ENCODE assay signal across 9 cellular contexts in the genomic region with DNA sequence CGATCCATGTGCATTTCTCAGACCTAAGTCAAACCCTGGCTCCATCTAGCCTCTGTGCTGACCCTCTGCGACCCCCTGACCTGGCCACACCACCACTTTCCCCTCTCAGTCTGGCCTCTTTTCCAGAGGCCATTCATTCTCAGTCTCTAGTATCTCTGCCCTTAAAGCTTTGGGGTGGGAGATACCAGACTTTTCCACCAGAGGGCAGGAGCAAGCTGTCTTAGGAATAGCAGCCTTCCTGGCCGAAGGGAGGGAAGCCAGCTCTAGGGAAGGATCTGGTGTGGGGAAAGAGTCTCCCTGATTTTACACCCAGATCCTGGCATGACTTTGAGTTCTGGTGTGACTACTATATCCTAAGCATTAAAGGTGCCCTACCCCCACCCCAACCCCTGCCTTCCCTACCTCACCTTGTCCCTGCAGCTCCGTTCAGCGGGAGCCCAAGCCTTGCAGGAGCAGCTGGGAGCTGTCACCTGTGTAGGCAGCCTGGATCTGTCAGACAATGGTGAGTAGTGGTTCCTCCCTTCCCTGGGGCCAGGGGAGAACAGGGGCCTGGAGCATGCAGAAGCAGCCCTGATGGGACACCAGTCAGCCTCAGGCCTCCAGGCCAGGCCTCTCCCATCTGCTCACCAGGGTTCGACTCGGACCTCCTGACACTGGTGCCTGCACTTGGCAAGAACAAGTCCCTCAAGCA. TPM values are rescaled to one million over a fixed set of nuclear protein-coding genes. Genes with fewer than 3 reads are reported as not detected.
DNase-seq lines count a peak whose midpoint lies in the region; ATAC-seq, FAIRE-seq and TF ChIP-seq lines count a peak whose summit lies in the region.
"Had no signal": no experiment of that assay in that cellular context is flagged by ENCODE, and none has a peak within 500 bp of the region (broad histone marks: within the 10 kb centered on the region; RNA-seq: fewer than 3 reads in every experiment).

No MANE protein-coding gene starts in this region.

- FAIRE-seq in K562 (lab: Jason Lieb, UNC), result peak; percentile 90

- no peak overlapping the region for H3K27ac ChIP-seq in Panc1 (ENCODE audit: low read length)
- H3K27ac ChIP-seq in K562 (ENCODE audit: extremely low read depth, low read depth, low read length), result no peak overlapping the region
- no peak overlapping the region for H3K27ac ChIP-seq in hepatocyte
- no peak overlapping the region for H3K27ac ChIP-seq in gastrocnemius medialis

- H3K9me3 ChIP-seq in Panc1 (ENCODE audit: control insufficient read depth, insufficient read depth, low read depth, low read length) (no peaks in the 10 kb centered on the region), K562 (replicated peaks; ENCODE audit: control insufficient read depth, insufficient read depth, low read depth, low read length) (no peaks in the 10 kb centered on the region), hepatocyte (ENCODE audit: low read depth) (no peaks in the 10 kb centered on the region), gastrocnemius medialis (no peaks in the 10 kb centered on the region)

- intact Hi-C loops in Panc1 (cut with micrococcal nuclease; ENCODE audit: unreplicated experiment), result loop anchor here (1.0 to 2.0 kb wide), 2 partner anchors 32 to 50 kb away; no protein-coding TSS in a partner anchor
- intact Hi-C loops in K562 (cut with micrococcal nuclease), result loop anchor here (1.0 kb wide), 3 partner anchors 32 to 239 kb away; no protein-coding TSS in a partner anchor
- intact Hi-C loops in gastrocnemius medialis (cut with DNase I; ENCODE audit: low total_unique reads), result loop anchor here (1.0 to 2.0 kb wide), 3 partner anchors 32 to 102 kb away; a partner anchor contains a TSS

- H3K9me1 ChIP-seq in K562 (ENCODE audit: control insufficient read depth, insufficient read depth, low read length), result no peaks in the 10 kb centered on the region

- TF ChIP-seq POLR2A in K562 (conservative IDR thresholded peaks at IDR 0.05), result no peak
- no peak for TF ChIP-seq POLR2A in gastrocnemius medialis (IDR thresholded peaks at IDR 0.05)

- TF ChIP-seq RAD21 in K562 (CRISPR knock-in tag; conservative IDR thresholded peaks at IDR 0.05 in 1 of 2, IDR thresholded peaks at IDR 0.05 in 1 of 2), result peak; percentile 83 to 92

- H4K20me1 ChIP-seq in K562 (replicated peaks; ENCODE audit: control insufficient read depth, insufficient read depth, low read length), result no peaks in the 10 kb centered on the region; the same call in 1 of the 2 replicates
- no peaks in the 10 kb centered on the region for H4K20me1 ChIP-seq in hepatocyte (ENCODE audit: insufficient read depth, poor library complexity, severe bottlenecking)

- H2AFZ ChIP-seq in K562 (ENCODE audit: low read depth, low read length), result no peak overlapping the region
- no peak overlapping the region for H2AFZ ChIP-seq in hepatocyte

- POLR2A ChIA-PET in Panc1 (lab: Charles Lee) (interaction anchor here (1.0 kb wide), 1 partner anchor 56 kb away, joined by 4 read pairs; a partner anchor contains a TSS), K562 (lab: Yijun Ruan, JAX) (interaction anchor here (0.8 to 3.6 kb wide), 4 partner anchors 12 to 56 kb away, joined by 3 to 12 read pairs (median 6); a partner anchor contains a TSS)

- ATAC-seq in Panc1, result peak; percentile 89
- ATAC-seq in K562, result peak; percentile 92
- peak; percentile 93 to 96 for ATAC-seq in gastrocnemius medialis
- no peak for ATAC-seq in GM18519 (IDR thresholded peaks at IDR 0.05; ENCODE audit: low FRiP score, unreplicated experiment)

- H3K4me2 ChIP-seq in K562 (ENCODE audit: insufficient read depth, low read length), result no peak overlapping the region
- H3K4me2 ChIP-seq in hepatocyte, result no peak overlapping the region

- in situ Hi-C loops in Panc1 (cut with HindIII; ENCODE audit: low pct_unique_long_range_greater_than_20kb, low sequenced_read_pairs) (no loop called here), K562 (cut with MboI) (loop anchor here (5.0 to 10.0 kb wide), 2 partner anchors 34 to 376 kb away; a partner anchor contains a TSS), gastrocnemius medialis (cut with MboI; ENCODE audit: low sequenced_read_pairs in 4 of 4) (loop anchor here in 2 of 4 donors (5.0 kb wide), 3 partner anchors 34 to 104 kb away; a partner anchor contains a TSS)

- H3K4me3 ChIP-seq in Panc1 (ENCODE audit: low read depth in 2 of 2, low read length in 2 of 2) (no peak overlapping the region), K562 (no peak overlapping the region), hepatocyte (no peak overlapping the region), gastrocnemius medialis (no peak overlapping the region)

- no TSS peak for BruUV-seq in Panc1 (replicated peaks; lab: Mats Ljungman, UMichigan)
- BruUV-seq in K562 (replicated peaks; lab: Mats Ljungman, UMichigan), result no TSS peak

- CTCF ChIA-PET in Panc1 (lab: Charles Lee), result interaction anchor here (0.5 to 2.8 kb wide), 12 partner anchors 18 to 239 kb away, joined by 3 to 50 read pairs (median 4); a partner anchor contains a TSS
- CTCF ChIA-PET in K562 (lab: Yijun Ruan, JAX; ENCODE audit: low intra/inter-chr PET ratio), result interaction anchor here (0.7 to 1.6 kb wide), 7 partner anchors 23 to 239 kb away, joined by 3 to 10 read pairs (median 5); no protein-coding TSS in a partner anchor

- no peaks in the 10 kb centered on the region for H3K36me3 ChIP-seq in Panc1 (ENCODE audit: control insufficient read depth, insufficient read depth, low read length)
- no peaks in the 10 kb centered on the region for H3K36me3 ChIP-seq in K562 (ENCODE audit: control insufficient read depth, insufficient read depth, low read length)
- H3K36me3 ChIP-seq in hepatocyte (replicated peaks; ENCODE audit: insufficient read depth, low read depth), result no peaks in the 10 kb centered on the region
- no peaks in the 10 kb centered on the region for H3K36me3 ChIP-seq in gastrocnemius medialis

- H3K4me1 ChIP-seq in Panc1 (ENCODE audit: control insufficient read depth, insufficient read depth, low read length), result no peaks in the 10 kb centered on the region
- H3K4me1 ChIP-seq in K562 (replicated peaks in 1 of 2; ENCODE audit: control insufficient read depth in 2 of 2, insufficient read depth in 2 of 2, low read length in 2 of 2), result peaks cover 0 to 6% of the 10 kb centered on the region in 2 experiments; a peak in 3 of 5 replicates
- no peaks in the 10 kb centered on the region for H3K4me1 ChIP-seq in hepatocyte (ENCODE audit: insufficient read depth)
- H3K4me1 ChIP-seq in gastrocnemius medialis, result no peaks in the 10 kb centered on the region

- H3K9me2 ChIP-seq in hepatocyte (replicated peaks; ENCODE audit: insufficient read depth), result no peaks in the 10 kb centered on the region

- 24% methylated on average over 6 of the region's 7 CpGs for WGBS in K562 (ENCODE audit: insufficient coverage, low coverage, missing lambda C conversion rate)
- 72% methylated on average over 7 of the region's 7 CpGs for WGBS in hepatocyte (ENCODE audit: low lambda C conversion rate, missing lambda C conversion rate)

- H3K79me2 ChIP-seq in K562 (ENCODE audit: control insufficient read depth, insufficient read depth, low read length) (no peaks in the 10 kb centered on the region), hepatocyte (no peaks in the 10 kb centered on the region)

- no peaks in the 10 kb centered on the region; the same call in 1 of the 2 replicates for H3K27me3 ChIP-seq in Panc1 (ENCODE audit: control insufficient read depth, insufficient read depth, low read length)
- H3K27me3 ChIP-seq in K562 (ENCODE audit: control insufficient read depth in 2 of 2, insufficient read depth in 2 of 2, low read length in 2 of 2), result peaks cover 0 to 19% of the 10 kb centered on the region in 2 experiments; a peak in 2 of 5 replicates
- H3K27me3 ChIP-seq in hepatocyte, result peaks cover 3% of the 10 kb centered on the region
- H3K27me3 ChIP-seq in gastrocnemius medialis, result peaks cover 0 to 3% (median 0%) of the 10 kb centered on the region in 3 donors

- H3K9ac ChIP-seq in K562 (ENCODE audit: insufficient read depth in 1 of 2, low read depth in 2 of 2, low read length in 2 of 2), result peak overlapping the region in 1 of 2 experiments; percentile 13; a peak in 1 of 4 replicates

- TF ChIP-seq CTCF in GM12872 (IDR thresholded peaks at IDR 0.05; ENCODE audit: insufficient read depth, low read depth, low read length) (peak; percentile 84), Panc1 (IDR thresholded peaks at IDR 0.05) (peak; percentile 83), K562 (IDR thresholded peaks at IDR 0.05 in 2 of 3, conservative IDR thresholded peaks at IDR 0.05 in 1 of 3; ENCODE audit: insufficient read depth in 2 of 3, low read depth in 1 of 3, low read length in 3 of 3) (peak; percentile 72 to 82 (median 76)), hepatocyte (IDR thresholded peaks at IDR 0.05; ENCODE audit: poor library complexity) (peak; percentile 66), gastrocnemius medialis (IDR thresholded peaks at IDR 0.05 in 4 of 5, conservative IDR thresholded peaks at IDR 0.05 in 1 of 5) (peak; percentile 74 to 95 (median 88))

- DNase-seq in AML-193 (lab: John Stamatoyannopoulos, UW) (peak; percentile 38 to 57), HT1080 (ENCODE audit: low read depth) (peak; percentile 63), Panc1 (ENCODE audit: low read depth, low spot score) (peak; percentile 53), K562 (ENCODE audit: extremely low read depth in 1 of 4, low spot score in 3 of 4) (peak in 2 of 4 experiments; percentile 59 to 64), hepatocyte (ENCODE audit: low spot score) (peak; percentile 79), gastrocnemius medialis (peak; percentile 58 to 60)

- TF ChIP-seq EP300 in K562 (IDR thresholded peaks at IDR 0.05; ENCODE audit: low read length), result no peak

RNA-seq across cellular contexts. Expression of a gene that starts 6.6 kb away (rescaled TPM):
- total RNA-seq in HT1080 (2014; rRNA removed; shearing (Covaris generic)), result 0.07 and 0.11 TPM in 2 replicates
- not detected in 2 replicates for polyA plus RNA-seq in HT1080 (2015; cell fraction: cytosol; rRNA removed)
- polyA plus RNA-seq in HT1080 (2015; cell fraction: nucleus; rRNA removed), result 0.15 TPM in 1 of 2 replicates, not detected in the other
- total RNA-seq in Panc1 (2021; ENCODE audit: unreplicated experiment), result 0.15 TPM
- polyA plus RNA-seq in Panc1 (2012; ENCODE audit: insufficient read length), result 0.29 TPM
- 0.19 and 1.2 TPM in 2 replicates for total RNA-seq in K562 (2011; cell fraction: chromatin; rRNA removed; ENCODE audit: low replicate concordance)
- total RNA-seq in K562 (2011; cell fraction: nucleolus; rRNA removed), result 0.13 and 0.17 TPM in 2 replicates
- 0.23 and 0.37 TPM in 2 replicates for total RNA-seq in K562 (2011; cell fraction: nucleoplasm; rRNA removed)
- total RNA-seq in K562 (2014; rRNA removed), result not detected in 2 replicates
- not detected in 2 replicates for total RNA-seq in K562 (2014; rRNA removed; fragmentation: Illumina TruSeq; extraction: Trizol)
- 0.04 TPM in 1 of 2 replicates, not detected in the other for total RNA-seq in K562 (2015; rRNA removed; fragmentation: Illumina TruSeq; extraction: Trizol)
- 0.11 TPM in 1 of 2 replicates, not detected in the other for total RNA-seq in K562 (2021)
- polyA plus RNA-seq in K562 (2011; rRNA removed), result 0.05 TPM in 1 of 2 replicates, not detected in the other
- polyA plus RNA-seq in K562 (2011; cell fraction: cytosol; rRNA removed), result 0.01 and 0.06 TPM in 2 replicates
- polyA plus RNA-seq in K562 (2011; cell fraction: nucleus; rRNA removed), result 0.93 and 0.94 TPM in 2 replicates
- 0.10 and 0.11 TPM in 2 replicates for polyA plus RNA-seq in K562 (2012)
- 0.01 TPM in 1 of 2 replicates, not detected in the other for polyA plus RNA-seq in K562 (2014; fragmentation: Illumina TruSeq; extraction: Trizol)
- polyA plus RNA-seq in K562 (2014; fragmentation: Nextera tagmentation; extraction: Ambion mirVana), result not detected
- 0.07 TPM in 2 replicates for polyA plus RNA-seq in K562 (2014; rRNA removed)
- not detected in 2 replicates for polyA minus RNA-seq in K562 (2011; rRNA and poly(A)+ RNA removed)
- polyA minus RNA-seq in K562 (2011; cell fraction: cytosol; rRNA and poly(A)+ RNA removed), result not detected in 2 replicates
- polyA minus RNA-seq in K562 (2011; cell fraction: nucleus; rRNA and poly(A)+ RNA removed), result 0.11 and 0.13 TPM in 2 replicates
- total RNA-seq in hepatocyte, result 0.37 and 0.40 TPM in 2 replicates
- 0.46 TPM in 1 of 2 replicates, not detected in the other for polyA plus RNA-seq in hepatocyte
- total RNA-seq in gastrocnemius medialis, result under 1 TPM in 2 of 4 donors, not detected in 2; 0.04 to 0.31 TPM

RNA-seq across cellular contexts. Expression of a gene that starts 13.0 kb away (rescaled TPM):
- total RNA-seq in HT1080 (2014; rRNA removed; shearing (Covaris generic)), result not detected in 2 replicates
- polyA plus RNA-seq in HT1080 (2015; cell fraction: cytosol; rRNA removed), result not detected in 2 replicates
- polyA plus RNA-seq in HT1080 (2015; cell fraction: nucleus; rRNA removed), result not detected in 2 replicates
- not detected for total RNA-seq in Panc1 (2021; ENCODE audit: unreplicated experiment)
- polyA plus RNA-seq in Panc1 (2012; ENCODE audit: insufficient read length), result not detected
- not detected in 2 replicates for total RNA-seq in K562 (2011; cell fraction: chromatin; rRNA removed; ENCODE audit: low replicate concordance)
- total RNA-seq in K562 (2011; cell fraction: nucleolus; rRNA removed), result 0.17 TPM in 1 of 2 replicates, not detected in the other
- total RNA-seq in K562 (2011; cell fraction: nucleoplasm; rRNA removed), result not detected in 2 replicates
- not detected in 2 replicates for total RNA-seq in K562 (2014; rRNA removed)
- not detected in 2 replicates for total RNA-seq in K562 (2014; rRNA removed; fragmentation: Illumina TruSeq; extraction: Trizol)
- total RNA-seq in K562 (2015; rRNA removed; fragmentation: Illumina TruSeq; extraction: Trizol), result not detected in 2 replicates
- not detected in 2 replicates for total RNA-seq in K562 (2021)
- not detected in 2 replicates for polyA plus RNA-seq in K562 (2011; rRNA removed)
- not detected in 2 replicates for polyA plus RNA-seq in K562 (2011; cell fraction: cytosol; rRNA removed)
- polyA plus RNA-seq in K562 (2011; cell fraction: nucleus; rRNA removed), result not detected in 2 replicates
- polyA plus RNA-seq in K562 (2012), result 0.03 and 0.04 TPM in 2 replicates
- not detected in 2 replicates for polyA plus RNA-seq in K562 (2014; fragmentation: Illumina TruSeq; extraction: Trizol)
- polyA plus RNA-seq in K562 (2014; fragmentation: Nextera tagmentation; extraction: Ambion mirVana), result not detected
- polyA plus RNA-seq in K562 (2014; rRNA removed), result not detected in 2 replicates
- polyA minus RNA-seq in K562 (2011; rRNA and poly(A)+ RNA removed), result not detected in 2 replicates
- polyA minus RNA-seq in K562 (2011; cell fraction: cytosol; rRNA and poly(A)+ RNA removed), result not detected in 2 replicates
- polyA minus RNA-seq in K562 (2011; cell fraction: nucleus; rRNA and poly(A)+ RNA removed), result not detected in 2 replicates
- total RNA-seq in hepatocyte, result not detected in 2 replicates
- not detected in 2 replicates for polyA plus RNA-seq in hepatocyte
- not detected for total RNA-seq in gastrocnemius medialis
- polyA plus RNA-seq: IgD-negative memory B cell had no signal

RNA-seq across cellular contexts. Expression of a gene that starts 35.7 kb away (rescaled TPM):
- total RNA-seq in HT1080 (2014; rRNA removed; shearing (Covaris generic)), result 27.1 and 29.3 TPM in 2 replicates
- polyA plus RNA-seq in HT1080 (2015; cell fraction: cytosol; rRNA removed), result 94.1 and 113 TPM in 2 replicates
- polyA plus RNA-seq in HT1080 (2015; cell fraction: nucleus; rRNA removed), result 219 and 223 TPM in 2 replicates
- 24.5 TPM for total RNA-seq in Panc1 (2021; ENCODE audit: unreplicated experiment)
- 43.8 TPM for polyA plus RNA-seq in Panc1 (2012; ENCODE audit: insufficient read length)
- total RNA-seq in K562 (2011; cell fraction: chromatin; rRNA removed; ENCODE audit: low replicate concordance), result 21.3 and 53.1 TPM in 2 replicates
- total RNA-seq in K562 (2011; cell fraction: nucleolus; rRNA removed), result 37.5 and 48.6 TPM in 2 replicates
- total RNA-seq in K562 (2011; cell fraction: nucleoplasm; rRNA removed), result 33.7 and 39.2 TPM in 2 replicates
- total RNA-seq in K562 (2014; rRNA removed), result 30.4 and 37.6 TPM in 2 replicates
- 12.0 and 13.6 TPM in 2 replicates for total RNA-seq in K562 (2014; rRNA removed; fragmentation: Illumina TruSeq; extraction: Trizol)
- 15.9 TPM in 2 replicates for total RNA-seq in K562 (2015; rRNA removed; fragmentation: Illumina TruSeq; extraction: Trizol)
- total RNA-seq in K562 (2021), result 55.8 and 60.9 TPM in 2 replicates
- polyA plus RNA-seq in K562 (2011; rRNA removed), result 33.8 and 39.5 TPM in 2 replicates
- polyA plus RNA-seq in K562 (2011; cell fraction: cytosol; rRNA removed), result 53.3 and 74.4 TPM in 2 replicates
- polyA plus RNA-seq in K562 (2011; cell fraction: nucleus; rRNA removed), result 45.9 and 59.9 TPM in 2 replicates
- polyA plus RNA-seq in K562 (2012), result 32.5 and 132 TPM in 2 replicates
- polyA plus RNA-seq in K562 (2014; fragmentation: Illumina TruSeq; extraction: Trizol), result 42.5 and 58.2 TPM in 2 replicates
- 1 to 10 TPM; 3.3 to 6.6 TPM for polyA plus RNA-seq in K562 (2014; fragmentation: Nextera tagmentation; extraction: Ambion mirVana)
- 50.1 and 52.8 TPM in 2 replicates for polyA plus RNA-seq in K562 (2014; rRNA removed)
- polyA minus RNA-seq in K562 (2011; rRNA and poly(A)+ RNA removed), result 16.1 and 23.4 TPM in 2 replicates
- polyA minus RNA-seq in K562 (2011; cell fraction: cytosol; rRNA and poly(A)+ RNA removed), result 30.5 and 32.9 TPM in 2 replicates
- 16.2 and 19.1 TPM in 2 replicates for polyA minus RNA-seq in K562 (2011; cell fraction: nucleus; rRNA and poly(A)+ RNA removed)
- 68.7 and 76.5 TPM in 2 replicates for total RNA-seq in hepatocyte
- 75.0 and 88.8 TPM in 2 replicates for polyA plus RNA-seq in hepatocyte
- total RNA-seq in gastrocnemius medialis, result 1 to 10 TPM; 1.9 to 9.8 (median 3.6) TPM

RNA-seq across cellular contexts. Expression of a gene that starts 56.2 kb away (rescaled TPM):
- 37.2 and 46.7 TPM in 2 replicates for total RNA-seq in HT1080 (2014; rRNA removed; shearing (Covaris generic))
- polyA plus RNA-seq in HT1080 (2015; cell fraction: cytosol; rRNA removed), result 30.4 and 31.1 TPM in 2 replicates
- 29.9 and 31.6 TPM in 2 replicates for polyA plus RNA-seq in HT1080 (2015; cell fraction: nucleus; rRNA removed)
- 37.4 TPM for total RNA-seq in Panc1 (2021; ENCODE audit: unreplicated experiment)
- polyA plus RNA-seq in Panc1 (2012; ENCODE audit: insufficient read length), result 37.8 TPM
- 36.2 and 69.8 TPM in 2 replicates for total RNA-seq in K562 (2011; cell fraction: chromatin; rRNA removed; ENCODE audit: low replicate concordance)
- total RNA-seq in K562 (2011; cell fraction: nucleolus; rRNA removed), result 39.9 and 42.9 TPM in 2 replicates
- total RNA-seq in K562 (2011; cell fraction: nucleoplasm; rRNA removed), result 35.7 and 38.2 TPM in 2 replicates
- 39.8 and 53.8 TPM in 2 replicates for total RNA-seq in K562 (2014; rRNA removed)
- 23.6 and 25.8 TPM in 2 replicates for total RNA-seq in K562 (2014; rRNA removed; fragmentation: Illumina TruSeq; extraction: Trizol)
- 33.9 and 36.6 TPM in 2 replicates for total RNA-seq in K562 (2015; rRNA removed; fragmentation: Illumina TruSeq; extraction: Trizol)
- 32.6 and 36.4 TPM in 2 replicates for total RNA-seq in K562 (2021)
- 37.8 and 38.4 TPM in 2 replicates for polyA plus RNA-seq in K562 (2011; rRNA removed)
- 42.5 and 49.6 TPM in 2 replicates for polyA plus RNA-seq in K562 (2011; cell fraction: cytosol; rRNA removed)
- polyA plus RNA-seq in K562 (2011; cell fraction: nucleus; rRNA removed), result 43.0 and 49.6 TPM in 2 replicates
- polyA plus RNA-seq in K562 (2012), result 31.7 and 46.8 TPM in 2 replicates
- 42.2 and 43.9 TPM in 2 replicates for polyA plus RNA-seq in K562 (2014; fragmentation: Illumina TruSeq; extraction: Trizol)
- polyA plus RNA-seq in K562 (2014; fragmentation: Nextera tagmentation; extraction: Ambion mirVana), result 1 to 10 TPM; 8.5 to 9.2 TPM
- polyA plus RNA-seq in K562 (2014; rRNA removed), result 41.1 and 46.2 TPM in 2 replicates
- 30.3 and 36.6 TPM in 2 replicates for polyA minus RNA-seq in K562 (2011; rRNA and poly(A)+ RNA removed)
- polyA minus RNA-seq in K562 (2011; cell fraction: cytosol; rRNA and poly(A)+ RNA removed), result 20.1 and 22.3 TPM in 2 replicates
- 16.6 and 29.7 TPM in 2 replicates for polyA minus RNA-seq in K562 (2011; cell fraction: nucleus; rRNA and poly(A)+ RNA removed)
- total RNA-seq in hepatocyte, result 78.9 and 85.4 TPM in 2 replicates
- 50.3 and 55.6 TPM in 2 replicates for polyA plus RNA-seq in hepatocyte
- 100 to 1,000 TPM in 1 of 4 donors, 10 to 100 TPM in 3; 52.4 to 113 (median 88.7) TPM for total RNA-seq in gastrocnemius medialis

RNA-seq across cellular contexts. Expression of a gene that starts 56.3 kb away (rescaled TPM):
- 1.3 and 4.4 TPM in 2 replicates for total RNA-seq in HT1080 (2014; rRNA removed; shearing (Covaris generic))
- polyA plus RNA-seq in HT1080 (2015; cell fraction: cytosol; rRNA removed), result 0.96 and 1.00 TPM in 2 replicates
- 0.20 and 0.26 TPM in 2 replicates for polyA plus RNA-seq in HT1080 (2015; cell fraction: nucleus; rRNA removed)
- total RNA-seq in Panc1 (2021; ENCODE audit: unreplicated experiment) (1.4 TPM), K562 (2014; rRNA removed) (2.2 and 2.4 TPM in 2 replicates), K562 (2014; rRNA removed; fragmentation: Illumina TruSeq; extraction: Trizol) (0.48 and 0.65 TPM in 2 replicates), K562 (2015; rRNA removed; fragmentation: Illumina TruSeq; extraction: Trizol) (1.5 and 1.8 TPM in 2 replicates), K562 (2021) (2.4 and 2.7 TPM in 2 replicates), hepatocyte (1.2 and 4.8 TPM in 2 replicates), gastrocnemius medialis (1 to 10 TPM in 3 of 4 donors, under 1 TPM in 1; 0.82 to 4.5 (median 2.4) TPM)
- 0.59 TPM for polyA plus RNA-seq in Panc1 (2012; ENCODE audit: insufficient read length)
- 1.1 and 2.4 TPM in 2 replicates for total RNA-seq in K562 (2011; cell fraction: chromatin; rRNA removed; ENCODE audit: low replicate concordance)
- 2.3 and 2.8 TPM in 2 replicates for total RNA-seq in K562 (2011; cell fraction: nucleolus; rRNA removed)
- 2.3 and 3.1 TPM in 2 replicates for total RNA-seq in K562 (2011; cell fraction: nucleoplasm; rRNA removed)
- polyA plus RNA-seq in K562 (2011; rRNA removed) (1.0 and 1.5 TPM in 2 replicates), K562 (2014; fragmentation: Illumina TruSeq; extraction: Trizol) (1.0 and 1.5 TPM in 2 replicates), K562 (2014; fragmentation: Nextera tagmentation; extraction: Ambion mirVana) (under 1 TPM in 1 of 2 experiments, not detected in 1; 0.07 TPM), K562 (2014; rRNA removed) (1.9 and 2.0 TPM in 2 replicates), hepatocyte (2.4 and 3.3 TPM in 2 replicates)
- 1.5 and 4.1 TPM in 2 replicates for polyA plus RNA-seq in K562 (2011; cell fraction: cytosol; rRNA removed)
- polyA plus RNA-seq in K562 (2011; cell fraction: nucleus; rRNA removed), result 1.2 and 1.7 TPM in 2 replicates
- 0.95 and 2.1 TPM in 2 replicates for polyA plus RNA-seq in K562 (2012)
- polyA minus RNA-seq in K562 (2011; rRNA and poly(A)+ RNA removed), result 0.74 and 1.0 TPM in 2 replicates
- polyA minus RNA-seq in K562 (2011; cell fraction: cytosol; rRNA and poly(A)+ RNA removed), result 0.57 and 0.73 TPM in 2 replicates
- polyA minus RNA-seq in K562 (2011; cell fraction: nucleus; rRNA and poly(A)+ RNA removed), result 1.3 and 3.0 TPM in 2 replicates
